Comparison of ENCODE assay signal across 18 cellular contexts in the genomic region with DNA sequence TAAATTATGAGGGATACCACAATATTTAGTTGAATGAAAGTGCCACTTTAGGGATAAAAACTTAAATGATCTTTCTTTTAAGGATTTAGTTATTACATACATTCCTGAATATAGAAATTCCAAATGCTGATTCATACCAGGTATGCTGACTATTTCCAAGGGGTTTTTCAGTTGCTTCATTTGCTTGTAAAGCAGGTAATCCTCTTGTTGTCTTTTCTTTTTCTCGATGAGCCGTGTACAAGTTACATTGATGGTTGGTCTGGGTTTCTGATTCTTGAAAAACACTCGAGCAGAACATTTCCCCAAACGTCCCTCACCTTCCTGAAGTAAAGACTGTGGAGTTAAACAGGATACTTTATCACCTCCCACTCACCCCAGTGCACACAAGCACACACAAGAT. TPM values are rescaled to one million over a fixed set of nuclear protein-coding genes. Genes with fewer than 3 reads are reported as not detected.
"Had no signal": no experiment of that assay in that cellular context is flagged by ENCODE, and none has a peak within 500 bp of the region (broad histone marks: within the 10 kb centered on the region; RNA-seq: fewer than 3 reads in every experiment).

No MANE protein-coding gene starts in this region.

- H3K4me3 Mint-ChIP-seq: activated naive CD4-positive, alpha-beta T cell treated with anti-CD3 and anti-CD28 coated beads, Interleukin-2, amount 50 U/mL, for 24 hours; activated T-helper 17 cell treated with anti-CD3 and anti-CD28 coated beads, Interleukin-2, amount 50 U/mL, for 72 hours; immature natural killer cell; neural crest cell; stimulated activated effector memory CD8-positive, alpha-beta T cell treated with anti-CD3 and anti-CD28 coated beads, Interleukin-12 subunit alpha, Interleukin-12 subunit beta, amount 100 ng/mL, for 72 hours; T-helper 2 cell treated with Interferon-gamma antibody and Interleukin-4, amounts not matched to agents 5 μg/mL and 100 μg/mL, for 36 hours had no signal

- H3K27ac ChIP-seq: pancreas had no signal

- H3K4me3 ChIP-seq: adrenal gland, heart left ventricle, lung, pancreas had no signal

- H3K27me3 Mint-ChIP-seq: activated naive CD4-positive, alpha-beta T cell treated with anti-CD3 and anti-CD28 coated beads, Interleukin-2, amount 50 U/mL, for 24 hours; activated T-helper 17 cell treated with anti-CD3 and anti-CD28 coated beads, Interleukin-2, amount 50 U/mL, for 72 hours had no signal

- H3K27ac Mint-ChIP-seq: activated naive CD4-positive, alpha-beta T cell treated with anti-CD3 and anti-CD28 coated beads, Interleukin-2, amount 50 U/mL, for 24 hours; T-helper 2 cell treated with Interferon-gamma antibody and Interleukin-4, amounts not matched to agents 5 μg/mL and 100 μg/mL, for 36 hours had no signal

- H3K9me3 ChIP-seq: adrenal gland, heart left ventricle, pancreas had no signal

- DNase-seq: activated T-cell treated with anti-CD3 and anti-CD28 coated beads for 4 hours; adrenal gland; cortex of kidney; effector CD8-positive, alpha-beta T cell; heart left ventricle; immature natural killer cell; left cardiac atrium; midbrain; pancreas; stimulated activated CD4-positive, alpha-beta T cell treated with anti-CD3 and anti-CD28 coated beads, Interleukin-12 subunit alpha, Interleukin-12 subunit beta, amount 100 ng/mL, for 4 hours; stimulated activated CD4-positive, alpha-beta T cell treated with anti-CD3 and anti-CD28 coated beads, Interleukin-2, amount 100 ng/mL, for 24 hours had no signal

- ATAC-seq: activated T-helper 17 cell treated with anti-CD3 and anti-CD28 coated beads, Interleukin-2, amount 50 U/mL, for 72 hours; pancreas; stimulated activated effector memory CD8-positive, alpha-beta T cell treated with anti-CD3 and anti-CD28 coated beads, Interleukin-12 subunit alpha, Interleukin-12 subunit beta, amount 100 ng/mL, for 72 hours had no signal

- H3K27me3 ChIP-seq: adrenal gland, heart left ventricle, pancreas had no signal

- H3K9me3 Mint-ChIP-seq: activated naive CD4-positive, alpha-beta T cell treated with anti-CD3 and anti-CD28 coated beads, Interleukin-2, amount 50 U/mL, for 24 hours; activated T-helper 17 cell treated with anti-CD3 and anti-CD28 coated beads, Interleukin-2, amount 50 U/mL, for 72 hours; neural crest cell; stimulated activated effector memory CD8-positive, alpha-beta T cell treated with anti-CD3 and anti-CD28 coated beads, Interleukin-12 subunit alpha, Interleukin-12 subunit beta, amount 100 ng/mL, for 72 hours; T-helper 2 cell treated with Interferon-gamma antibody and Interleukin-4, amounts not matched to agents 5 μg/mL and 100 μg/mL, for 36 hours had no signal

- H3K4me1 ChIP-seq: pancreas had no signal

- H3K36me3 ChIP-seq: adrenal gland, pancreas had no signal

RNA-seq across cellular contexts. Expression of gene RARRES1, which starts 21.7 kb away (rescaled TPM):
- total RNA-seq: activated T-helper 17 cell treated with anti-CD3 and anti-CD28 coated beads, Interleukin-2, amount 50 U/mL, for 72 hours; myocyte had no signal
- polyA plus RNA-seq: immature natural killer cell had no signal

RNA-seq across cellular contexts. Expression of gene LXN, which starts 38.2 kb away (rescaled TPM):
- total RNA-seq: myocyte had no signal
